In genomic region chr17:63998721-63999679, GRCh38 we compare ENCODE assay signal across 8 cellular contexts. TPM values are rescaled to one million over a fixed set of nuclear protein-coding genes. Genes with fewer than 3 reads are reported as not detected.
DNase-seq lines count a peak whose midpoint lies in the region; ATAC-seq, FAIRE-seq and TF ChIP-seq lines count a peak whose summit lies in the region.

No MANE protein-coding gene starts in this region.

- H3K4me3 ChIP-seq in GM06990 (replicated peaks; ENCODE audit: low read depth, low read length) (peak overlapping the region; percentile 78), RWPE2 (ENCODE audit: severe bottlenecking) (peak overlapping the region; percentile 46), epithelial cell of esophagus (ENCODE audit: low read length) (peak overlapping the region; percentile 50), pancreas (peak overlapping the region; percentile 11 to 61 (median 50))

- TF ChIP-seq CTCF in GM06990 (IDR thresholded peaks at IDR 0.05; ENCODE audit: insufficient read depth, low read length, poor library complexity, severe bottlenecking): no peak
- TF ChIP-seq CTCF in RWPE2 (IDR thresholded peaks at IDR 0.05; ENCODE audit: poor library complexity, severe bottlenecking): no peak
- no peak for TF ChIP-seq CTCF in epithelial cell of esophagus (IDR thresholded peaks at IDR 0.05; ENCODE audit: insufficient read depth, low read depth, low read length, missing control alignments)
- TF ChIP-seq CTCF in pancreas (IDR thresholded peaks at IDR 0.05): no peak

- H3K9me3 ChIP-seq in RWPE2 (ENCODE audit: severe bottlenecking) (no peaks in the 10 kb centered on the region), pancreas (no peaks in the 10 kb centered on the region)

- H3K36me3 ChIP-seq in GM06990 (ENCODE audit: control insufficient read depth, insufficient read depth, low read length) (peaks cover 14% of the 10 kb centered on the region), RWPE2 (ENCODE audit: low read depth) (no peaks in the 10 kb centered on the region), pancreas (no peaks in the 10 kb centered on the region)

- H3K27ac ChIP-seq in RWPE2 (ENCODE audit: poor library complexity, severe bottlenecking): no peak overlapping the region
- no peak overlapping the region for H3K27ac ChIP-seq in pancreas

- H3K4me1 ChIP-seq in RWPE2 (ENCODE audit: insufficient read depth, poor library complexity, severe bottlenecking) (no peaks in the 10 kb centered on the region), pancreas (peaks cover 0 to 4% (median 0%) of the 10 kb centered on the region in 3 donors)

- ATAC-seq in RWPE2 (ENCODE audit: low read depth) (no peak), pancreas (peak in 2 of 4 donors; percentile 7 to 18), HG02852 (IDR thresholded peaks at IDR 0.05; ENCODE audit: unreplicated experiment) (no peak), HG02642 (IDR thresholded peaks at IDR 0.05; ENCODE audit: poor library complexity, unreplicated experiment) (no peak), GM18868 (IDR thresholded peaks at IDR 0.05; ENCODE audit: unreplicated experiment) (no peak)

- H3K27me3 ChIP-seq in GM06990 (replicated peaks; ENCODE audit: control insufficient read depth, insufficient read depth, low read length): no peaks in the 10 kb centered on the region; the same call in none of the 2 replicates
- H3K27me3 ChIP-seq in RWPE2 (ENCODE audit: insufficient read depth, poor library complexity, severe bottlenecking): no peaks in the 10 kb centered on the region
- H3K27me3 ChIP-seq in pancreas: no peaks in the 10 kb centered on the region

- FAIRE-seq in pancreas (lab: Jason Lieb, UNC): no peak

- DNase-seq in GM06990 (ENCODE audit: extremely low read depth, insufficient read length) (no peak), RWPE2 (ENCODE audit: low spot score) (peak; percentile 53), epithelial cell of esophagus (ENCODE audit: low read depth) (no peak), pancreas (peak in 2 of 6 donors; percentile 54 to 58), NCI-H1105 (lab: John Stamatoyannopoulos, UW) (no peak)

- intact Hi-C loops in pancreas (cut with DNase I): no loop called here

- 28 to 36% methylated on average over 23 to 33 of the region's 33 CpGs for WGBS in pancreas, 2 donors

RNA-seq across cellular contexts. Expression of gene PRR29, which starts 0.8 kb away (rescaled TPM):
- under 1 TPM in 4 of 6 donors, not detected in 2; 0.14 to 0.22 (median 0.20) TPM for total RNA-seq in pancreas
- under 1 TPM; 0.35 to 0.46 TPM for polyA plus RNA-seq in pancreas

RNA-seq across cellular contexts. Expression of gene ICAM2, which starts 21.4 kb away (rescaled TPM):
- total RNA-seq in pancreas: 10 to 100 TPM in 1 of 6 donors, 1 to 10 TPM in 5; 4.9 to 12.5 (median 6.6) TPM
- 10 to 100 TPM; 14.8 to 19.1 TPM for polyA plus RNA-seq in pancreas

RNA-seq across cellular contexts. Expression of gene SCN4A, which starts 26.3 kb away (rescaled TPM):
- total RNA-seq in pancreas: under 1 TPM; 0.04 to 0.41 (median 0.23) TPM
- 1 to 10 TPM in 1 of 2 donors, under 1 TPM in 1; 0.23 to 1.7 TPM for polyA plus RNA-seq in pancreas
